13 cellular contexts compared by ENCODE assay signal in genomic region chr3:100144255-100144866, GRCh38. TPM values are rescaled to one million over a fixed set of nuclear protein-coding genes. Genes with fewer than 3 reads are reported as not detected.
DNase-seq lines count a peak whose midpoint lies in the region; ATAC-seq and TF ChIP-seq lines count a peak whose summit lies in the region.
"Had no signal": no experiment of that assay in that cellular context is flagged by ENCODE, and none has a peak within 500 bp of the region (broad histone marks: within the 10 kb centered on the region; RNA-seq: fewer than 3 reads in every experiment).

No MANE protein-coding gene starts in this region.

- no peak overlapping the region for H3K14ac ChIP-seq in mesenchymal stem cell (ENCODE audit: low read length in 2 of 2)

- intact Hi-C loops in mucosa of descending colon (cut with DNase I, micrococcal nuclease) (no loop called here), A673 (cut with micrococcal nuclease; ENCODE audit: unreplicated experiment) (no loop called here)

- no peak overlapping the region for H3K4me2 ChIP-seq in mesenchymal stem cell (ENCODE audit: low read length, poor library complexity, severe bottlenecking)

- ATAC-seq in GM18861 (IDR thresholded peaks at IDR 0.05; ENCODE audit: unreplicated experiment) (peak; percentile 74), HG02623 (IDR thresholded peaks at IDR 0.05; ENCODE audit: unreplicated experiment) (peak; percentile 86), mucosa of descending colon (no peak)
- ATAC-seq: left cardiac atrium had no signal

- H3K4ac ChIP-seq in mesenchymal stem cell (ENCODE audit: low read depth in 1 of 2, low read length in 2 of 2), result no peak overlapping the region

- WGBS in mesenchymal stem cell, result 88% methylated on average over 1 of the region's 1 CpG

- H3K27ac ChIP-seq in RWPE1 (no peak overlapping the region), A673 (ENCODE audit: low read depth, low read length, poor library complexity, severe bottlenecking) (no peak overlapping the region), mesenchymal stem cell (ENCODE audit: low read length, poor library complexity, severe bottlenecking) (no peak overlapping the region)
- H3K27ac ChIP-seq: testis had no signal

- peak; percentile 11 for DNase-seq in GM06990 (ENCODE audit: extremely low read depth, insufficient read length)
- peak; percentile 55 for DNase-seq in KBM-7
- DNase-seq in mucosa of descending colon, result no peak
- no peak for DNase-seq in RWPE1 (ENCODE audit: low spot score)
- no peak for DNase-seq in A673 (ENCODE audit: low spot score)
- DNase-seq in mesenchymal stem cell, result no peak
- DNase-seq: activated effector memory CD4-positive, alpha-beta T cell treated with Interleukin-2 at 50 U/mL for 16 hours; left cardiac atrium; NCI-H1092 treated with DMSO at 0.1 percent for 48 hours; stimulated activated CD4-positive, alpha-beta T cell treated with anti-CD3 and anti-CD28 coated beads, Interleukin-2, amount 100 ng/mL, for 24 hours; testis had no signal

- H3K79me1 ChIP-seq in mesenchymal stem cell (replicated peaks; ENCODE audit: low read length, poor library complexity, severe bottlenecking), result no peaks in the 10 kb centered on the region

- H3K4me3 ChIP-seq in GM06990 (replicated peaks; ENCODE audit: low read depth, low read length), result no peak overlapping the region
- H3K4me3 ChIP-seq in mucosa of descending colon, result no peak overlapping the region
- H3K4me3 ChIP-seq in A673 (ENCODE audit: low read depth, low read length, poor library complexity, severe bottlenecking), result no peak overlapping the region
- H3K4me3 ChIP-seq in mesenchymal stem cell (ENCODE audit: insufficient read depth in 1 of 2, low read depth in 1 of 2, low read length in 2 of 2), result no peak overlapping the region
- H3K4me3 ChIP-seq: testis had no signal

- H4K8ac ChIP-seq in mesenchymal stem cell (ENCODE audit: low read length), result no peak overlapping the region

- H2BK15ac ChIP-seq in mesenchymal stem cell (ENCODE audit: low read depth, poor library complexity, severe bottlenecking), result no peak overlapping the region

- H3K36me3 ChIP-seq in GM06990 (ENCODE audit: control insufficient read depth, insufficient read depth, low read length) (no peaks in the 10 kb centered on the region), mucosa of descending colon (ENCODE audit: low read depth) (no peaks in the 10 kb centered on the region), A673 (ENCODE audit: insufficient read depth, low read length, poor library complexity, severe bottlenecking) (no peaks in the 10 kb centered on the region), mesenchymal stem cell (ENCODE audit: control insufficient read depth in 1 of 2, insufficient read depth in 2 of 2, low read depth in 1 of 2, low read length in 2 of 2) (no peaks in the 10 kb centered on the region)

- H3K4me1 ChIP-seq in mucosa of descending colon (ENCODE audit: low read depth) (no peaks in the 10 kb centered on the region), A673 (ENCODE audit: insufficient read depth, low read length, poor library complexity, severe bottlenecking) (no peaks in the 10 kb centered on the region), mesenchymal stem cell (ENCODE audit: control insufficient read depth, insufficient read depth, low read depth, low read length) (no peaks in the 10 kb centered on the region)
- H3K4me1 ChIP-seq: testis had no signal

- H4K91ac ChIP-seq in mesenchymal stem cell (ENCODE audit: low read length), result no peak overlapping the region

- H2AFZ ChIP-seq in mesenchymal stem cell (ENCODE audit: low read depth, low read length), result no peak overlapping the region

- no peak overlapping the region for H2BK5ac ChIP-seq in mesenchymal stem cell (ENCODE audit: low read depth, low read length, poor library complexity, severe bottlenecking)

- H2BK120ac ChIP-seq in mesenchymal stem cell (ENCODE audit: low read depth, low read length), result no peak overlapping the region

- no peak overlapping the region for H2BK12ac ChIP-seq in mesenchymal stem cell (ENCODE audit: low read length in 2 of 2)

- CTCF ChIA-PET in RWPE1 (lab: Yijun Ruan, JAX) (no interaction called here), A673 (lab: Charles Lee) (no interaction called here)

- no peak overlapping the region for H3K18ac ChIP-seq in mesenchymal stem cell (ENCODE audit: low read depth in 1 of 2, low read length in 2 of 2)

- no peak overlapping the region for H3K9ac ChIP-seq in mesenchymal stem cell (ENCODE audit: low read length)

- POLR2A ChIA-PET in RWPE1 (lab: Yijun Ruan, JAX; ENCODE audit: low non-redundant PET) (no interaction called here), A673 (lab: Charles Lee; ENCODE audit: low non-redundant PET) (no interaction called here)

- H3K27me3 ChIP-seq in GM06990 (replicated peaks; ENCODE audit: control insufficient read depth, insufficient read depth, low read length), result no peaks in the 10 kb centered on the region
- no peaks in the 10 kb centered on the region for H3K27me3 ChIP-seq in A673 (replicated peaks; ENCODE audit: insufficient read depth, low read depth, low read length, poor library complexity)
- no peaks in the 10 kb centered on the region for H3K27me3 ChIP-seq in mesenchymal stem cell (ENCODE audit: control insufficient read depth in 1 of 2, insufficient read depth in 1 of 2, low read length in 2 of 2)
- H3K27me3 ChIP-seq: testis had no signal

- H3K9me3 ChIP-seq in mucosa of descending colon, result peaks cover 6% of the 10 kb centered on the region
- H3K9me3 ChIP-seq in A673 (ENCODE audit: low read depth, low read length, poor library complexity, severe bottlenecking), result peaks cover 8% of the 10 kb centered on the region
- H3K9me3 ChIP-seq in mesenchymal stem cell (ENCODE audit: control insufficient read depth, low read length), result peaks cover 4% of the 10 kb centered on the region
- H3K9me3 ChIP-seq: testis had no signal

- H2AK5ac ChIP-seq in mesenchymal stem cell (ENCODE audit: low read length, severe bottlenecking), result no peak overlapping the region

- in situ Hi-C loops in KBM-7 (cut with MboI; ENCODE audit: low pct_unique_long_range_greater_than_20kb, low sequenced_read_pairs), result no loop called here

- H3K23ac ChIP-seq in mesenchymal stem cell (ENCODE audit: low read length in 2 of 2), result no peak overlapping the region

- TF ChIP-seq CTCF in GM06990 (IDR thresholded peaks at IDR 0.05; ENCODE audit: insufficient read depth, low read length, poor library complexity, severe bottlenecking) (no peak), mucosa of descending colon (IDR thresholded peaks at IDR 0.05) (no peak), RWPE1 (conservative IDR thresholded peaks at IDR 0.05; ENCODE audit: low read depth) (no peak), A673 (conservative IDR thresholded peaks at IDR 0.05; ENCODE audit: low read depth, low read length) (no peak)

- BruUV-seq in A673 (replicated peaks; lab: Mats Ljungman, UMichigan), result no TSS peak

RNA-seq across cellular contexts. Expression of gene FILIP1L, which starts 30.1 kb away (rescaled TPM):
- total RNA-seq in mucosa of descending colon (10 to 100 TPM in 2 of 3 donors, 1 to 10 TPM in 1; 8.9 to 37.0 (median 17.1) TPM), A673 (2021) (3.4 and 4.3 TPM in 2 replicates)
- polyA plus RNA-seq in mesenchymal stem cell (2013, experiment 1 of 2), result 200 TPM
- 198 TPM for polyA plus RNA-seq in mesenchymal stem cell (2013, experiment 2 of 2)

Comparison
In these comparisons a context has a peak if more than half of its experiments do, and no peak if none do; other contexts are left out.
1. DNase-seq: peak in GM06990 (single experiment) and KBM-7 (single experiment); none in mucosa of descending colon (0 of 3), RWPE1 (single experiment), A673 (single experiment) and mesenchymal stem cell (single experiment).